8 cellular contexts compared by ENCODE assay signal in genomic region chr14:24425704-24426103, GRCh38. TPM values are rescaled to one million over a fixed set of nuclear protein-coding genes. Genes with fewer than 3 reads are reported as not detected.
A peak's percentile ranks its signal among the peaks of the same experiment; 100 is the strongest.
DNase-seq lines count a peak whose midpoint lies in the region; ATAC-seq and TF ChIP-seq lines count a peak whose summit lies in the region.
"Had no signal": no experiment of that assay in that cellular context is flagged by ENCODE, and none has a peak within 500 bp of the region (broad histone marks: within the 10 kb centered on the region; RNA-seq: fewer than 3 reads in every experiment).

No MANE protein-coding gene starts in this region.

- 18 to 27% (median 20%) methylated on average over 3 of the region's 3 CpGs for WGBS in stomach, 5 donors

- ATAC-seq in HG02610 (IDR thresholded peaks at IDR 0.05; ENCODE audit: unreplicated experiment): no peak
- ATAC-seq: HCT116 had no signal

- H3K9me3 Mint-ChIP-seq in MCF 10A (ENCODE audit: unreplicated experiment): no peaks in the 10 kb centered on the region

- TF ChIP-seq POLR2A in breast epithelium (IDR thresholded peaks at IDR 0.05) (no peak), stomach (IDR thresholded peaks at IDR 0.05) (no peak)

- CTCF ChIA-PET in MCF 10A (lab: Yijun Ruan, JAX): interaction anchor here (0.9 to 4.6 kb wide), 16 partner anchors 11 to 128 kb away, joined by 3 to 41 read pairs (median 4); partner anchors contain the start of genes CIDEB and LTB4R2

- no peaks in the 10 kb centered on the region for H3K36me3 Mint-ChIP-seq in MCF 10A (ENCODE audit: insufficient read depth, unreplicated experiment)

- DNase-seq in MCF 10A (ENCODE audit: unreplicated experiment) (peak; percentile 84), breast epithelium (ENCODE audit: low spot score in 2 of 2) (no peak), choroid plexus epithelial cell (ENCODE audit: low read depth) (peak; percentile 93), stomach (no peak), COLO668 (lab: John Stamatoyannopoulos, UW; ENCODE audit: unreplicated experiment) (no peak)
- DNase-seq: DND-41 had no signal

- intact Hi-C loops in MCF 10A (cut with micrococcal nuclease) (no loop called here), breast epithelium (cut with DNase I; ENCODE audit: low total_unique reads) (no loop called here), stomach (cut with DNase I; ENCODE audit: low total_unique reads) (no loop called here)

- H3K4me3 Mint-ChIP-seq in MCF 10A (ENCODE audit: unreplicated experiment): no peak overlapping the region

- H3K27me3 ChIP-seq in breast epithelium: no peaks in the 10 kb centered on the region
- H3K27me3 ChIP-seq in stomach: no peaks in the 10 kb centered on the region

- H3K27me3 Mint-ChIP-seq in MCF 10A (ENCODE audit: insufficient read depth, unreplicated experiment): no peaks in the 10 kb centered on the region

- no peak for TF ChIP-seq EP300 in stomach (IDR thresholded peaks at IDR 0.05)

- no peak overlapping the region for H3K4me3 ChIP-seq in breast epithelium
- no peak overlapping the region for H3K4me3 ChIP-seq in choroid plexus epithelial cell (ENCODE audit: low read depth, low read length)
- H3K4me3 ChIP-seq in stomach: no peak overlapping the region

- H3K4me1 ChIP-seq in breast epithelium: peaks cover under 1 to 6% of the 10 kb centered on the region in 2 donors
- peaks cover 44 to 74% (median 53%) of the 10 kb centered on the region in 4 donors for H3K4me1 ChIP-seq in stomach

- H3K27ac Mint-ChIP-seq in MCF 10A (ENCODE audit: low read depth, unreplicated experiment): peak overlapping the region; percentile 80

- TF ChIP-seq CTCF in MCF 10A (IDR thresholded peaks at IDR 0.05; ENCODE audit: unreplicated experiment) (no peak), breast epithelium (IDR thresholded peaks at IDR 0.05) (no peak), choroid plexus epithelial cell (conservative IDR thresholded peaks at IDR 0.05; ENCODE audit: low read depth, low read length) (no peak), stomach (IDR thresholded peaks at IDR 0.05) (no peak)

- no TSS peak for BruUV-seq in MCF 10A (replicated peaks; lab: Mats Ljungman, UMichigan)

- POLR2A ChIA-PET in MCF 10A (lab: Yijun Ruan, JAX): interaction anchor here (0.6 to 2.9 kb wide), 16 partner anchors 10 to 238 kb away, joined by 3 to 15 read pairs (median 4); partner anchors contain the start of genes LTB4R2 and SDR39U1

- H3K27ac ChIP-seq in breast epithelium (no peak overlapping the region), stomach (peak overlapping the region in 4 of 5 donors; percentile 24 to 99 (median 98))

- H3K9me3 ChIP-seq in breast epithelium (no peaks in the 10 kb centered on the region), stomach (no peaks in the 10 kb centered on the region)

- peaks cover 31% of the 10 kb centered on the region for H3K4me1 Mint-ChIP-seq in MCF 10A (ENCODE audit: insufficient read depth, unreplicated experiment)

- H3K36me3 ChIP-seq in breast epithelium: no peaks in the 10 kb centered on the region
- H3K36me3 ChIP-seq in stomach: no peaks in the 10 kb centered on the region

RNA-seq across cellular contexts. Expression of gene CBLN3, which starts 3.8 kb away (rescaled TPM):
- total RNA-seq in MCF 10A (2022) (2.4 TPM in 2 replicates), breast epithelium (1 to 10 TPM; 1.6 to 3.8 (median 2.3) TPM), stomach (1 to 10 TPM in 3 of 5 donors, not detected in 2; 2.0 to 4.2 (median 3.8) TPM)
- polyA plus RNA-seq in stomach: 1 to 10 TPM in 2 of 3 donors, under 1 TPM in 1; 0.81 to 2.1 (median 1.4) TPM

RNA-seq across cellular contexts. Expression of gene KHNYN, which starts 4.0 kb away (rescaled TPM):
- 63.0 TPM in 2 replicates for total RNA-seq in MCF 10A (2022)
- total RNA-seq in breast epithelium: 10 to 100 TPM; 48.5 to 68.1 (median 63.9) TPM
- total RNA-seq in stomach: 100 to 1,000 TPM in 1 of 5 donors, 10 to 100 TPM in 4; 63.4 to 348 (median 77.2) TPM
- 10 to 100 TPM; 13.9 to 23.4 (median 22.9) TPM for polyA plus RNA-seq in stomach

RNA-seq across cellular contexts. Expression of gene SDR39U1, which starts 16.9 kb away (rescaled TPM):
- 53.2 and 58.7 TPM in 2 replicates for total RNA-seq in MCF 10A (2022)
- 10 to 100 TPM; 42.1 to 63.4 (median 53.4) TPM for total RNA-seq in breast epithelium
- 10 to 100 TPM; 10.8 to 71.2 (median 42.4) TPM for total RNA-seq in stomach
- polyA plus RNA-seq in stomach: 10 to 100 TPM; 37.0 to 64.8 (median 41.8) TPM

RNA-seq across cellular contexts. Expression of gene NYNRIN, which starts 26.9 kb away (rescaled TPM):
- total RNA-seq in MCF 10A (2022) (not detected in 2 replicates), breast epithelium (1 to 10 TPM; 6.4 to 8.2 (median 7.7) TPM), stomach (10 to 100 TPM in 2 of 5 donors, 1 to 10 TPM in 3; 2.9 to 16.0 (median 8.1) TPM)
- 1 to 10 TPM; 2.3 to 3.3 (median 2.3) TPM for polyA plus RNA-seq in stomach

RNA-seq across cellular contexts. Expression of gene NFATC4, which starts 57.7 kb away (rescaled TPM):
- total RNA-seq in MCF 10A (2022): 0.23 and 1.7 TPM in 2 replicates
- total RNA-seq in breast epithelium: 10 to 100 TPM; 28.6 to 67.2 (median 32.8) TPM
- total RNA-seq in stomach: 10 to 100 TPM; 20.1 to 64.8 (median 33.0) TPM
- 100 to 1,000 TPM in 1 of 3 donors, 10 to 100 TPM in 2; 71.4 to 119 (median 99.0) TPM for polyA plus RNA-seq in stomach

Comparison
In these comparisons a context has a peak if more than half of its experiments do, and no peak if none do; other contexts are left out.
1. DNase-seq: peak in MCF 10A (single experiment) and choroid plexus epithelial cell (single experiment); none in breast epithelium (0 of 2), stomach (single experiment) and COLO668 (single experiment).
2. H3K27ac ChIP-seq: peak in stomach (4 of 5); none in breast epithelium (0 of 2).